In the genomic region with DNA sequence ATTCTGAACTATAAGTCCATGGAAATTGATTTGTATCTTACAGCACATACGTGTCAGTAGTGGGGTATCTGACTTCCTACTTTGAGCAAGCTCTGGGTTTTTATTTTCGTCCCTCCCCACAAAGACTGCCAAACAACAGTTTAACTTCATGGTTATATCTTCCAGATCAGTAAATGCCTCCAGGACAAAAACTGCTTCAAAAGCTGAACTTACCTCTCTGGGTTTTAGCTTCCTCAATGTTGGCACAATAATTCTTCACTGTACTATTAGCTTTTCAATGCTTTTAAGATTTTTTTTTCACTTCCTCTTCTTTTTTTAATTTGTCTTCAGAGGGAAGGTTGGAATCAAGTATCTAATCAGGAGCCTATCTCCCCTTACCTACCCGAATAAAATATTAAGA, we compare ENCODE assay signal across 9 cellular contexts. TPM values are rescaled to one million over a fixed set of nuclear protein-coding genes. Genes with fewer than 3 reads are reported as not detected.
DNase-seq lines count a peak whose midpoint lies in the region; ATAC-seq and TF ChIP-seq lines count a peak whose summit lies in the region.
"Had no signal": no experiment of that assay in that cellular context is flagged by ENCODE, and none has a peak within 500 bp of the region (broad histone marks: within the 10 kb centered on the region; RNA-seq: fewer than 3 reads in every experiment).

No MANE protein-coding gene starts in this region.

- H4K20me1 ChIP-seq in IMR-90 (ENCODE audit: insufficient read depth, low read length), result peaks cover 9% of the 10 kb centered on the region

- ATAC-seq in IMR-90 (ENCODE audit: low read depth) (no peak), T-helper 17 cell (no peak), GM21717 (IDR thresholded peaks at IDR 0.05; ENCODE audit: unreplicated experiment) (no peak)

- H4K5ac ChIP-seq in IMR-90 (ENCODE audit: low read depth, low read length), result no peak overlapping the region

- H3K27me3 Mint-ChIP-seq in T-helper 17 cell, result no peaks in the 10 kb centered on the region

- H3K27ac ChIP-seq in IMR-90 (ENCODE audit: insufficient read depth, low read length), result no peak overlapping the region
- no peak overlapping the region for H3K27ac ChIP-seq in mesenchymal stem cell (ENCODE audit: low read length, poor library complexity, severe bottlenecking)

- peak overlapping the region; percentile 14; the same call in 1 of the 2 replicates for H3K18ac ChIP-seq in IMR-90 (ENCODE audit: low read depth, low read length)
- no peak overlapping the region for H3K18ac ChIP-seq in mesenchymal stem cell (ENCODE audit: low read depth in 1 of 2, low read length in 2 of 2)

- TF ChIP-seq POLR2A in IMR-90 (IDR thresholded peaks at IDR 0.05; ENCODE audit: low read depth, low read length), result no peak; the same call in 1 of the 2 replicates

- peaks cover 0 to 12% of the 10 kb centered on the region in 2 experiments for H3K79me1 ChIP-seq in IMR-90 (ENCODE audit: low read depth in 1 of 2, low read length in 2 of 2)
- H3K79me1 ChIP-seq in mesenchymal stem cell (replicated peaks; ENCODE audit: low read length, poor library complexity, severe bottlenecking), result no peaks in the 10 kb centered on the region

- H2AK5ac ChIP-seq in IMR-90 (ENCODE audit: low read depth, low read length), result no peak overlapping the region
- H2AK5ac ChIP-seq in mesenchymal stem cell (ENCODE audit: low read length, severe bottlenecking), result no peak overlapping the region

- no peak overlapping the region for H3K56ac ChIP-seq in IMR-90 (ENCODE audit: extremely low read depth, insufficient read depth, low read length)

- H3K14ac ChIP-seq in IMR-90 (replicated peaks; ENCODE audit: low read depth, low read length) (0 out of 2 replicates have a peak overlapping the region, but pooled peaks have one; percentile 25), mesenchymal stem cell (ENCODE audit: low read length in 2 of 2) (no peak overlapping the region)

- H3K9ac ChIP-seq in IMR-90 (ENCODE audit: low read depth, low read length) (no peak overlapping the region; the same call in 1 of the 2 replicates), mesenchymal stem cell (ENCODE audit: low read length) (peak overlapping the region; percentile 67)

- no peak overlapping the region for H3K4me3 Mint-ChIP-seq in T-helper 17 cell

- dilution Hi-C loops in IMR-90 (cut with HindIII; ENCODE audit: low sequenced_read_pairs, unreplicated experiment), result no loop called here

- H2BK15ac ChIP-seq in IMR-90 (ENCODE audit: low read depth, low read length) (no peak overlapping the region), mesenchymal stem cell (ENCODE audit: low read depth, poor library complexity, severe bottlenecking) (no peak overlapping the region)

- no peaks in the 10 kb centered on the region for H3K36me3 ChIP-seq in BE2C
- no peaks in the 10 kb centered on the region for H3K36me3 ChIP-seq in IMR-90 (ENCODE audit: control insufficient read depth, insufficient read depth, low read length)
- no peaks in the 10 kb centered on the region for H3K36me3 ChIP-seq in mesenchymal stem cell (ENCODE audit: control insufficient read depth in 1 of 2, insufficient read depth in 2 of 2, low read depth in 1 of 2, low read length in 2 of 2)

- no peak overlapping the region; the same call in 1 of the 2 replicates for H2BK20ac ChIP-seq in IMR-90 (ENCODE audit: low read depth, low read length)

- H3K4me1 ChIP-seq in BE2C, result peaks cover 4% of the 10 kb centered on the region
- no peaks in the 10 kb centered on the region; the same call in 1 of the 2 replicates for H3K4me1 ChIP-seq in IMR-90 (ENCODE audit: control insufficient read depth, insufficient read depth, low read length)
- no peaks in the 10 kb centered on the region for H3K4me1 ChIP-seq in mesenchymal stem cell (ENCODE audit: control insufficient read depth, insufficient read depth, low read depth, low read length)

- H3K9me3 ChIP-seq in BE2C, result no peaks in the 10 kb centered on the region
- H3K9me3 ChIP-seq in IMR-90 (ENCODE audit: control insufficient read depth, insufficient read depth, low read length), result no peaks in the 10 kb centered on the region
- H3K9me3 ChIP-seq in T-helper 17 cell (ENCODE audit: control insufficient read depth, low read length, poor library complexity, severe bottlenecking), result no peaks in the 10 kb centered on the region
- H3K9me3 ChIP-seq in mesenchymal stem cell (ENCODE audit: control insufficient read depth, low read length), result no peaks in the 10 kb centered on the region

- H3K23ac ChIP-seq in IMR-90 (ENCODE audit: low read depth, low read length), result peak overlapping the region; percentile 23; the same call in 1 of the 2 replicates
- H3K23ac ChIP-seq in mesenchymal stem cell (ENCODE audit: low read length in 2 of 2), result no peak overlapping the region

- H3K36me3 Mint-ChIP-seq in T-helper 17 cell (ENCODE audit: low read depth), result peaks cover 2% of the 10 kb centered on the region

- H3K4ac ChIP-seq in IMR-90 (ENCODE audit: low read depth, low read length) (no peak overlapping the region), mesenchymal stem cell (ENCODE audit: low read depth in 1 of 2, low read length in 2 of 2) (no peak overlapping the region)

- no peak for TF ChIP-seq RAD21 in IMR-90 (IDR thresholded peaks at IDR 0.05; ENCODE audit: low read length)

- H2BK5ac ChIP-seq in IMR-90 (ENCODE audit: low read depth, low read length, poor library complexity, severe bottlenecking) (no peak overlapping the region), mesenchymal stem cell (ENCODE audit: low read depth, low read length, poor library complexity, severe bottlenecking) (no peak overlapping the region)

- H4K91ac ChIP-seq in IMR-90 (ENCODE audit: insufficient read depth, low read depth, low read length), result no peak overlapping the region
- no peak overlapping the region for H4K91ac ChIP-seq in mesenchymal stem cell (ENCODE audit: low read length)

- H3K27ac Mint-ChIP-seq in T-helper 17 cell, result peak overlapping the region; percentile 37

- H3K4me1 Mint-ChIP-seq in T-helper 17 cell, result peaks cover 10% of the 10 kb centered on the region

- H2AK9ac ChIP-seq in IMR-90 (replicated peaks; ENCODE audit: low read depth, low read length, poor library complexity), result no peak overlapping the region

- no CpG with 5 or more reads among the region's 3 CpGs for WGBS in IMR-90 (ENCODE audit: extremely low coverage in 2 of 2, insufficient read length in 1 of 2), 2 experiments
- 73% methylated on average over 3 of the region's 3 CpGs for WGBS in mesenchymal stem cell

- H2BK120ac ChIP-seq in IMR-90 (ENCODE audit: low read depth, low read length), result peak overlapping the region; percentile 11; the same call in 1 of the 2 replicates
- no peak overlapping the region for H2BK120ac ChIP-seq in mesenchymal stem cell (ENCODE audit: low read depth, low read length)

- no peak overlapping the region for H2BK12ac ChIP-seq in mesenchymal stem cell (ENCODE audit: low read length in 2 of 2)

- POLR2A ChIA-PET in IMR-90 (lab: Charles Lee; ENCODE audit: unreplicated experiment), result interaction anchor here (0.8 to 1.3 kb wide), 3 partner anchors 37 to 55 kb away, joined by 3 to 4 read pairs (median 4); no protein-coding TSS in a partner anchor

- CTCF ChIA-PET in IMR-90 (lab: Yijun Ruan, JAX), result interaction anchor here (0.6 to 6.3 kb wide), 15 partner anchors 9 to 125 kb away, joined by 3 to 74 read pairs (median 3); partner anchors contain the start of gene CDC42EP2

- H4K8ac ChIP-seq in IMR-90 (ENCODE audit: low read depth in 2 of 2, low read length in 2 of 2), result peak overlapping the region in 1 of 2 experiments; percentile 58; a peak in 1 of 4 replicates
- H4K8ac ChIP-seq in mesenchymal stem cell (ENCODE audit: low read length), result no peak overlapping the region

- in situ Hi-C loops in IMR-90 (cut with MboI; ENCODE audit: low sequenced_read_pairs), result no loop called here

- H3K9me1 ChIP-seq in IMR-90 (ENCODE audit: insufficient read depth, low read length), result no peaks in the 10 kb centered on the region; the same call in 1 of the 2 replicates

- intact Hi-C loops in IMR-90 (cut with micrococcal nuclease), result no loop called here

- H2AFZ ChIP-seq in IMR-90 (replicated peaks; ENCODE audit: low read length, poor library complexity) (peak overlapping the region; percentile 78), mesenchymal stem cell (ENCODE audit: low read depth, low read length) (no peak overlapping the region)

- DNase-seq in BE2C, result no peak
- DNase-seq in IMR-90, result no peak
- DNase-seq in T-helper 17 cell, result no peak
- DNase-seq in mesenchymal stem cell, result no peak
- DNase-seq in hypothalamus (lab: John Stamatoyannopoulos, UW), result no peak
- no peak for DNase-seq in NCI-H146 treated with DMSO at 0.1 percent for 48 hours (lab: John Stamatoyannopoulos, UW; ENCODE audit: unreplicated experiment)
- DNase-seq in HuH-7.5 (ENCODE audit: low spot score), result no peak

- TF ChIP-seq CTCF in BE2C (IDR thresholded peaks at IDR 0.05; ENCODE audit: low read depth, low read length) (no peak), IMR-90 (conservative IDR thresholded peaks at IDR 0.05; ENCODE audit: low read depth, low read length) (no peak)

- no TSS peak for BruUV-seq in IMR-90 (replicated peaks; lab: Mats Ljungman, UMichigan)

- H3K4me2 ChIP-seq in IMR-90 (ENCODE audit: low read depth, low read length) (no peak overlapping the region), mesenchymal stem cell (ENCODE audit: low read length, poor library complexity, severe bottlenecking) (no peak overlapping the region)

- H3K27me3 ChIP-seq in BE2C, result no peaks in the 10 kb centered on the region
- no peaks in the 10 kb centered on the region for H3K27me3 ChIP-seq in IMR-90 (ENCODE audit: control insufficient read depth, insufficient read depth, low read length)
- no peaks in the 10 kb centered on the region for H3K27me3 ChIP-seq in mesenchymal stem cell (ENCODE audit: control insufficient read depth in 1 of 2, insufficient read depth in 1 of 2, low read length in 2 of 2)

- H3K4me3 ChIP-seq in BE2C (ENCODE audit: low read depth, low read length), result peak overlapping the region; percentile 34
- no peak overlapping the region for H3K4me3 ChIP-seq in IMR-90 (ENCODE audit: insufficient read depth, low read depth, low read length)
- H3K4me3 ChIP-seq in mesenchymal stem cell (ENCODE audit: insufficient read depth in 1 of 2, low read depth in 1 of 2, low read length in 2 of 2), result no peak overlapping the region

RNA-seq across cellular contexts. Expression of gene DPF2, which starts 4.1 kb away (rescaled TPM):
- 59.0 TPM for polyA plus RNA-seq in BE2C (2012; ENCODE audit: insufficient read depth, insufficient read length, low read depth)
- total RNA-seq in IMR-90 (2012; rRNA removed) (37.2 and 42.8 TPM in 2 replicates), T-helper 17 cell (10 to 100 TPM; 49.1 to 62.6 TPM)
- 54.3 and 62.5 TPM in 2 replicates for polyA plus RNA-seq in IMR-90 (2012; rRNA removed)
- 41.8 and 53.8 TPM in 2 replicates for polyA plus RNA-seq in IMR-90 (2012; cell fraction: cytosol; rRNA removed)
- 72.6 and 78.3 TPM in 2 replicates for polyA plus RNA-seq in IMR-90 (2012; cell fraction: nucleus; rRNA removed; ENCODE audit: low replicate concordance)
- 52.4 TPM for polyA plus RNA-seq in mesenchymal stem cell (2013, experiment 1 of 2)
- 46.0 TPM for polyA plus RNA-seq in mesenchymal stem cell (2013, experiment 2 of 2)

RNA-seq across cellular contexts. Expression of gene CDC42EP2, which starts 14.8 kb away (rescaled TPM):
- polyA plus RNA-seq in BE2C (2012; ENCODE audit: insufficient read depth, insufficient read length, low read depth), result 14.6 TPM
- total RNA-seq in IMR-90 (2012; rRNA removed) (5.2 and 5.3 TPM in 2 replicates), T-helper 17 cell (under 1 TPM in 1 of 2 donors, not detected in 1; 0.55 TPM)
- 27.5 and 31.3 TPM in 2 replicates for polyA plus RNA-seq in IMR-90 (2012; rRNA removed)
- 21.0 and 67.9 TPM in 2 replicates for polyA plus RNA-seq in IMR-90 (2012; cell fraction: cytosol; rRNA removed)
- polyA plus RNA-seq in IMR-90 (2012; cell fraction: nucleus; rRNA removed; ENCODE audit: low replicate concordance), result 50.4 and 79.5 TPM in 2 replicates
- 22.3 TPM for polyA plus RNA-seq in mesenchymal stem cell (2013, experiment 1 of 2)
- 21.3 TPM for polyA plus RNA-seq in mesenchymal stem cell (2013, experiment 2 of 2)

RNA-seq across cellular contexts. Expression of gene TIGD3, which starts 25.0 kb away (rescaled TPM):
- 0.43 TPM for polyA plus RNA-seq in BE2C (2012; ENCODE audit: insufficient read depth, insufficient read length, low read depth)
- total RNA-seq in IMR-90 (2012; rRNA removed) (0.28 TPM in 1 of 2 replicates, not detected in the other), T-helper 17 cell (under 1 TPM; 0.21 to 0.45 TPM)
- polyA plus RNA-seq in IMR-90 (2012; rRNA removed), result 0.12 TPM in 1 of 2 replicates, not detected in the other
- polyA plus RNA-seq in IMR-90 (2012; cell fraction: cytosol; rRNA removed), result 0.06 and 0.11 TPM in 2 replicates
- 0.46 and 0.78 TPM in 2 replicates for polyA plus RNA-seq in IMR-90 (2012; cell fraction: nucleus; rRNA removed; ENCODE audit: low replicate concordance)
- 0.06 TPM for polyA plus RNA-seq in mesenchymal stem cell (2013, experiment 1 of 2)
- polyA plus RNA-seq in mesenchymal stem cell (2013, experiment 2 of 2), result 0.05 TPM
- total RNA-seq: renal cortical epithelial cell had no signal

RNA-seq across cellular contexts. Expression of gene SLC25A45, which starts 52.9 kb away (rescaled TPM):
- polyA plus RNA-seq in BE2C (2012; ENCODE audit: insufficient read depth, insufficient read length, low read depth), result 2.7 TPM
- total RNA-seq in IMR-90 (2012; rRNA removed), result 0.56 and 0.72 TPM in 2 replicates
- polyA plus RNA-seq in IMR-90 (2012; rRNA removed), result 1.2 and 1.3 TPM in 2 replicates
- polyA plus RNA-seq in IMR-90 (2012; cell fraction: cytosol; rRNA removed), result 0.69 and 1.5 TPM in 2 replicates
- 5.8 and 7.2 TPM in 2 replicates for polyA plus RNA-seq in IMR-90 (2012; cell fraction: nucleus; rRNA removed; ENCODE audit: low replicate concordance)
- 10 to 100 TPM; 57.7 to 61.6 TPM for total RNA-seq in T-helper 17 cell
- polyA plus RNA-seq in mesenchymal stem cell (2013, experiment 1 of 2), result 2.2 TPM
- 1.9 TPM for polyA plus RNA-seq in mesenchymal stem cell (2013, experiment 2 of 2)

RNA-seq across cellular contexts. Expression of gene FRMD8, which starts 56.9 kb away (rescaled TPM):
- 12.5 TPM for polyA plus RNA-seq in BE2C (2012; ENCODE audit: insufficient read depth, insufficient read length, low read depth)
- 10.8 and 11.3 TPM in 2 replicates for total RNA-seq in IMR-90 (2012; rRNA removed)
- 19.8 and 22.5 TPM in 2 replicates for polyA plus RNA-seq in IMR-90 (2012; rRNA removed)
- polyA plus RNA-seq in IMR-90 (2012; cell fraction: cytosol; rRNA removed), result 30.0 and 36.2 TPM in 2 replicates
- polyA plus RNA-seq in IMR-90 (2012; cell fraction: nucleus; rRNA removed; ENCODE audit: low replicate concordance), result 33.2 and 66.1 TPM in 2 replicates
- 10 to 100 TPM; 29.2 to 37.5 TPM for total RNA-seq in T-helper 17 cell
- 24.6 TPM for polyA plus RNA-seq in mesenchymal stem cell (2013, experiment 1 of 2)
- 25.1 TPM for polyA plus RNA-seq in mesenchymal stem cell (2013, experiment 2 of 2)
